ENCODE assay signal across 20 cellular contexts in the genomic region with DNA sequence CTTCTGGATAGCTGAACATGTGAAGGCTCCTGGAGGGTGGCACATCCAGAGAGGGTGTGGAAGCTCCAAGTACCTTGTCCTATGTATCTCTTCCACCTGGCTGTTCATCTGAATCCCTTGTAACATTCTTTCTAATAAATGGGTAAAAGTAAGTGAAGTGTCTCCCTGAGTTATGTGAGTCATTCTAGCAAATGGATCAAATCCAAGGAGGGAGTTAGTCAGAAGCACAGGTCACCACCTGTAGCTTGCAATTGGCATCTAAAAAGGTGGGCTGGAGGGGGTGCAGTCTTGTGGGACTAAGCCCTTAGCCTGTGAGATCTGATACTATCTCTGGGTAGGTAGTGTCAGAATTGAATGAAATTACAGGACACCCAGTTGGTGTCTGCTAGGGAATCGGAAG.
DNase-seq lines count a peak whose midpoint lies in the region; ATAC-seq and TF ChIP-seq lines count a peak whose summit lies in the region.
"Had no signal": no experiment of that assay in that cellular context is flagged by ENCODE, and none has a peak within 500 bp of the region (broad histone marks: within the 10 kb centered on the region; RNA-seq: fewer than 3 reads in every experiment).

No MANE protein-coding gene starts in this region.

- no peaks in the 10 kb centered on the region for H3K27me3 ChIP-seq in left ventricle myocardium inferior (ENCODE audit: low read depth)
- H3K27me3 ChIP-seq in psoas muscle (ENCODE audit: insufficient read depth in 3 of 3, low read length in 2 of 3), result no peaks in the 10 kb centered on the region
- H3K27me3 ChIP-seq in colonic mucosa, result no peaks in the 10 kb centered on the region
- H3K27me3 ChIP-seq: esophagus muscularis mucosa, upper lobe of left lung had no signal

- intact Hi-C loops in left ventricle myocardium inferior (cut with micrococcal nuclease) (no loop called here), cardiac septum (cut with DNase I) (no loop called here), psoas muscle (cut with DNase I) (no loop called here), colonic mucosa (cut with DNase I) (no loop called here)

- TF ChIP-seq CTCF in left ventricle myocardium inferior (IDR thresholded peaks at IDR 0.05; ENCODE audit: borderline replicate concordance), result no peak
- TF ChIP-seq CTCF in psoas muscle (IDR thresholded peaks at IDR 0.05), result no peak
- no peak for TF ChIP-seq CTCF in colonic mucosa (IDR thresholded peaks at IDR 0.05)

- H3K4me3 ChIP-seq in left ventricle myocardium inferior (no peak overlapping the region), psoas muscle (no peak overlapping the region), colonic mucosa (no peak overlapping the region)
- H3K4me3 ChIP-seq: esophagus muscularis mucosa, lower lobe of right lung, upper lobe of left lung had no signal

- H3K4me1 ChIP-seq in left ventricle myocardium inferior (peaks cover 90% of the 10 kb centered on the region), psoas muscle (peaks cover 65% of the 10 kb centered on the region), colonic mucosa (no peaks in the 10 kb centered on the region)

- 81 to 95% (median 85%) methylated on average over 1 of the region's 1 CpG for WGBS in psoas muscle, 3 donors

- H3K27ac ChIP-seq in left ventricle myocardium inferior (replicated peaks), result peak overlapping the region; percentile 24
- no peak overlapping the region for H3K27ac ChIP-seq in psoas muscle
- no peak overlapping the region for H3K27ac ChIP-seq in colonic mucosa
- H3K27ac ChIP-seq: lower lobe of right lung had no signal

- no peak overlapping the region for H3K9ac ChIP-seq in colonic mucosa (ENCODE audit: low read depth in 2 of 2, low read length in 2 of 2)

- DNase-seq in left ventricle myocardium inferior, result no peak
- no peak for DNase-seq in cardiac septum (ENCODE audit: low spot score)
- peak; percentile 73 for DNase-seq in astrocyte of the hippocampus (ENCODE audit: low read depth, low spot score)
- DNase-seq in iris pigment epithelial cell (ENCODE audit: low read depth), result peak; percentile 77
- DNase-seq in psoas muscle, result no peak
- no peak for DNase-seq in CD1c-positive myeloid dendritic cell (ENCODE audit: extremely low spot score)
- no peak for DNase-seq in colonic mucosa
- DNase-seq: activated CD4-positive, alpha-beta T cell treated with anti-CD3 and anti-CD28 coated beads for 36 hours; activated T-cell treated with anti-CD3 and anti-CD28 coated beads for 4 hours; CD8-positive, alpha-beta memory T cell; KG1; lower lobe of right lung; NCI-H1436; NCI-H526; T-cell; upper lobe of left lung had no signal

- H3K36me3 ChIP-seq in left ventricle myocardium inferior, result no peaks in the 10 kb centered on the region
- no peaks in the 10 kb centered on the region for H3K36me3 ChIP-seq in psoas muscle (ENCODE audit: insufficient read depth in 1 of 2, low read depth in 1 of 2)
- H3K36me3 ChIP-seq in colonic mucosa, result no peaks in the 10 kb centered on the region
- H3K36me3 ChIP-seq: esophagus muscularis mucosa, lower lobe of right lung, upper lobe of left lung had no signal

- ATAC-seq in HG02852 (IDR thresholded peaks at IDR 0.05; ENCODE audit: unreplicated experiment) (no peak), psoas muscle (no peak)
- ATAC-seq: activated CD4-positive, alpha-beta T cell treated with anti-CD3 and anti-CD28 coated beads for 36 hours; activated naive CD4-positive, alpha-beta T cell treated with anti-CD3 and anti-CD28 coated beads, Interleukin-2, amount 50 U/mL, for 72 hours; stimulated activated effector memory CD8-positive, alpha-beta T cell treated with anti-CD3 and anti-CD28 coated beads, Interleukin-12 subunit alpha, Interleukin-12 subunit beta, amount 100 ng/mL, for 72 hours; T-cell had no signal

- H3K9me3 ChIP-seq in left ventricle myocardium inferior (replicated peaks) (no peaks in the 10 kb centered on the region), psoas muscle (no peaks in the 10 kb centered on the region), colonic mucosa (no peaks in the 10 kb centered on the region)
- H3K9me3 ChIP-seq: esophagus muscularis mucosa, lower lobe of right lung, upper lobe of left lung had no signal

Comparison
In these comparisons a context has a peak if more than half of its experiments do, and no peak if none do; other contexts are left out.
1. DNase-seq: peak in astrocyte of the hippocampus (single experiment) and iris pigment epithelial cell (single experiment); none in left ventricle myocardium inferior (single experiment), cardiac septum (single experiment), psoas muscle (0 of 2), CD1c-positive myeloid dendritic cell (single experiment) and colonic mucosa (single experiment).